In the genomic region with DNA sequence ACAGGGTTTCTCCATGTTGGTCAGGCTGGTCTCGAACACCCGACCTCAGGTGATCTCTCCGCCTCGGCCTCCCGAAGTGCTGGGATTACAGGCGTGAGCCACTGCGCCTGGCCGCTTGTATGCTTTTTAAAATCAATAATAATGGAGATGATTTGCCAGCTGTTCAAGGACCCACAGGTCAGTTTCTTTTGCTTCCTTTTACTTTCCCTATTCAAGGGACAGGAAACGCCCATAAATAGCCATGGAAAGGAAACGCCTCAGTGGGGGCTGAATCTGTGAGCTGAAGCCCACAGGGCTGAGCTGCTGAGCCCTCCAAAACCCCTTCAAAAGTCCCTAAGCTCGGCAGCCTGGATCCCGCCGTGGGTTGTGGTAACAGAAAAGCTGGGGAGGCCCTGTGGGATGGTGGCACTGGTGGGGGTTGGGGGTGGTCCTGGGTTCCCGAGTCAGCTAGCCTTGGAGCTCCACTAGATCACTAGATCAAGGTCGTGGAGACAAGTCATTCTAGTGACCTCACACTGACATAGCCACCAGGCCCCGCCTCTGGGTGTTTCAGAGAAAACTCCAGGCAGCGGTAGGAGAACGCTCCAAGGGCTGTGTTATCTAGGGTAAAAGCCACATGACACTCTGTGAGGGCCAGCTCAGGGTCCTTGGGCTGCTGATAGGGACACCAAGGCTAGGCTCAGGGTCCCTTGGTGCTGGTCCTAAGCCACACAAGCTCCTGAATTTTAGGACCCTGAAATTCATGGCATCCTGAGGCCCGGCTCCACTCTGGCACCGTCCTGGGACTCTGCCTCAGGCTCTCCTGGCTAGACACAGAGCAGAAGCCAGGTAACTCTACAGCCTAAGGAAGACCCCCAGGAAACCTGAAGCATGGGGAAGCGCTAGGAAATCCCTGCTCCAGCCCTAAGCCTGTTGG, we compare ENCODE assay signal across 1 cellular context.
TF ChIP-seq lines count a peak whose summit lies in the region.

No MANE protein-coding gene starts in this region.

TF ChIP-seq in K562, 482 proteins besides CTCF, POLR2A, EP300 and RAD21 (continued from another document and continues in another):
- TF ChIP-seq, protein P1, sequence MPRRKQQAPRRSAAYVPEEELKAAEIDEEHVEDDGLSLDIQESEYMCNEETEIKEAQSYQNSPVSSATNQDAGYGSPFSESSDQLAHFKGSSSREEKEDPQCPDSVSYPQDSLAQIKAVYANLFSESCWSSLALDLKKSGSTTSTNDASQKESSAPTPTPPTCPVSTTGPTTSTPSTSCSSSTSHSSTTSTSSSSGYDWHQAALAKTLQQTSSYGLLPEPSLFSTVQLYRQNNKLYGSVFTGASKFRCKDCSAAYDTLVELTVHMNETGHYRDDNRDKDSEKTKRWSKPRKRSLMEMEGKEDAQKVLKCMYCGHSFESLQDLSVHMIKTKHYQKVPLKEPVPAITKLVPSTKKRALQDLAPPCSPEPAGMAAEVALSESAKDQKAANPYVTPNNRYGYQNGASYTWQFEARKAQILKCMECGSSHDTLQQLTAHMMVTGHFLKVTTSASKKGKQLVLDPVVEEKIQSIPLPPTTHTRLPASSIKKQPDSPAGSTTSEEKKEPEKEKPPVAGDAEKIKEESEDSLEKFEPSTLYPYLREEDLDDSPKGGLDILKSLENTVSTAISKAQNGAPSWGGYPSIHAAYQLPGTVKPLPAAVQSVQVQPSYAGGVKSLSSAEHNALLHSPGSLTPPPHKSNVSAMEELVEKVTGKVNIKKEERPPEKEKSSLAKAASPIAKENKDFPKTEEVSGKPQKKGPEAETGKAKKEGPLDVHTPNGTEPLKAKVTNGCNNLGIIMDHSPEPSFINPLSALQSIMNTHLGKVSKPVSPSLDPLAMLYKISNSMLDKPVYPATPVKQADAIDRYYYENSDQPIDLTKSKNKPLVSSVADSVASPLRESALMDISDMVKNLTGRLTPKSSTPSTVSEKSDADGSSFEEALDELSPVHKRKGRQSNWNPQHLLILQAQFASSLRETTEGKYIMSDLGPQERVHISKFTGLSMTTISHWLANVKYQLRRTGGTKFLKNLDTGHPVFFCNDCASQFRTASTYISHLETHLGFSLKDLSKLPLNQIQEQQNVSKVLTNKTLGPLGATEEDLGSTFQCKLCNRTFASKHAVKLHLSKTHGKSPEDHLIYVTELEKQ (CRISPR knock-in tag; IDR thresholded peaks at IDR 0.05), result no peak
- TF ChIP-seq SUPT5H (IDR thresholded peaks at IDR 0.05) (peak; percentile 64; the same call in 1 of the 2 replicates), RFX5 (IDR thresholded peaks at IDR 0.05; ENCODE audit: low read depth, low read length) (no peak), CHD1 (IDR thresholded peaks at IDR 0.05; ENCODE audit: low read length) (no peak), PHF21A (IDR thresholded peaks at IDR 0.05; ENCODE audit: borderline replicate concordance, low read depth) (no peak), CBFA2T3 (IDR thresholded peaks at IDR 0.05) (peak; percentile 37; the same call in 1 of the 2 replicates), ZNF23 (CRISPR knock-in tag; IDR thresholded peaks at IDR 0.05) (no peak), KLF13 (tag; IDR thresholded peaks at IDR 0.05; ENCODE audit: borderline replicate concordance, low read depth) (no peak), FOXA1 (IDR thresholded peaks at IDR 0.05; ENCODE audit: borderline replicate concordance) (no peak), SMAD3 (CRISPR knock-in tag; conservative IDR thresholded peaks at IDR 0.05) (no peak), ARHGAP35 (IDR thresholded peaks at IDR 0.05; ENCODE audit: partially characterized antibody) (no peak), BRCA1 (IDR thresholded peaks at IDR 0.05) (no peak), BRCA1 (CRISPR knock-in tag; IDR thresholded peaks at IDR 0.05) (no peak), ETV1 (tag; conservative IDR thresholded peaks at IDR 0.05; ENCODE audit: low read depth) (peak; percentile 45), NR2C1 (IDR thresholded peaks at IDR 0.05) (peak; percentile 43), NR2C1 (tag; IDR thresholded peaks at IDR 0.05) (peak; percentile 31; the same call in 1 of the 2 replicates), BRD4 (IDR thresholded peaks at IDR 0.05) (peak; percentile 70), FOXM1 (IDR thresholded peaks at IDR 0.05; ENCODE audit: low read depth) (no peak), FOXM1 (CRISPR knock-in tag; IDR thresholded peaks at IDR 0.05; ENCODE audit: low read depth) (no peak), IFI16 (CRISPR knock-in tag; IDR thresholded peaks at IDR 0.05) (no peak), RBM22 (IDR thresholded peaks at IDR 0.05; ENCODE audit: low read depth, low read length, poor library complexity, severe bottlenecking) (no peak), ELF4 (CRISPR knock-in tag; IDR thresholded peaks at IDR 0.05) (no peak), ZNF239 (CRISPR knock-in tag; IDR thresholded peaks at IDR 0.05) (no peak), CBX2 (IDR thresholded peaks at IDR 0.05; ENCODE audit: insufficient read depth, low read length, poor library complexity, severe bottlenecking) (no peak), ZNF143 (CRISPR knock-in tag; IDR thresholded peaks at IDR 0.05) (no peak), TRIM28 (IDR thresholded peaks at IDR 0.05) (peak; percentile 44; the same call in 1 of the 2 replicates), ZNF134 (CRISPR knock-in tag; conservative IDR thresholded peaks at IDR 0.05) (no peak), TFAM (CRISPR knock-in tag; conservative IDR thresholded peaks at IDR 0.05) (no peak), TAF15 (IDR thresholded peaks at IDR 0.05; ENCODE audit: low read depth, low read length) (no peak), ELF2 (CRISPR knock-in tag; IDR thresholded peaks at IDR 0.05) (0 out of 2 replicates have a peak, but pooled peaks have one; percentile 61), SIX5 (IDR thresholded peaks at IDR 0.05; ENCODE audit: borderline replicate concordance in 1 of 2, insufficient read depth in 1 of 2, low read depth in 1 of 2, low read length in 2 of 2) (no peak), TBL1XR1 (IDR thresholded peaks at IDR 0.05; ENCODE audit: low read length in 2 of 2) (peak in 1 of 2 experiments; percentile 53; a peak in 1 of 4 replicates), ZNF699 (CRISPR knock-in tag; IDR thresholded peaks at IDR 0.05; ENCODE audit: insufficient replicate concordance) (no peak), CXXC5 (CRISPR knock-in tag; IDR thresholded peaks at IDR 0.05) (peak; percentile 20; the same call in 1 of the 2 replicates), YY1 (IDR thresholded peaks at IDR 0.05; ENCODE audit: borderline replicate concordance in 1 of 3, control insufficient read depth in 1 of 3, extremely low read depth in 1 of 3, insufficient read depth in 3 of 3, insufficient read length in 1 of 3, insufficient replicate concordance in 2 of 3, low read depth in 1 of 3, low read length in 2 of 3) (peak in 1 of 3 experiments; percentile 7), KLF1 (tag; IDR thresholded peaks at IDR 0.05) (peak; percentile 48; the same call in 1 of the 2 replicates)
- TF ChIP-seq, protein P2, sequence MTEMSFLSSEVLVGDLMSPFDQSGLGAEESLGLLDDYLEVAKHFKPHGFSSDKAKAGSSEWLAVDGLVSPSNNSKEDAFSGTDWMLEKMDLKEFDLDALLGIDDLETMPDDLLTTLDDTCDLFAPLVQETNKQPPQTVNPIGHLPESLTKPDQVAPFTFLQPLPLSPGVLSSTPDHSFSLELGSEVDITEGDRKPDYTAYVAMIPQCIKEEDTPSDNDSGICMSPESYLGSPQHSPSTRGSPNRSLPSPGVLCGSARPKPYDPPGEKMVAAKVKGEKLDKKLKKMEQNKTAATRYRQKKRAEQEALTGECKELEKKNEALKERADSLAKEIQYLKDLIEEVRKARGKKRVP (CRISPR knock-in tag; IDR thresholded peaks at IDR 0.05), result 0 out of 2 replicates have a peak, but pooled peaks have one; percentile 1
- TF ChIP-seq, protein P3, sequence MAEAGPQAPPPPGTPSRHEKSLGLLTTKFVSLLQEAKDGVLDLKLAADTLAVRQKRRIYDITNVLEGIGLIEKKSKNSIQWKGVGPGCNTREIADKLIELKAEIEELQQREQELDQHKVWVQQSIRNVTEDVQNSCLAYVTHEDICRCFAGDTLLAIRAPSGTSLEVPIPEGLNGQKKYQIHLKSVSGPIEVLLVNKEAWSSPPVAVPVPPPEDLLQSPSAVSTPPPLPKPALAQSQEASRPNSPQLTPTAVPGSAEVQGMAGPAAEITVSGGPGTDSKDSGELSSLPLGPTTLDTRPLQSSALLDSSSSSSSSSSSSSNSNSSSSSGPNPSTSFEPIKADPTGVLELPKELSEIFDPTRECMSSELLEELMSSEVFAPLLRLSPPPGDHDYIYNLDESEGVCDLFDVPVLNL (CRISPR knock-in tag; IDR thresholded peaks at IDR 0.05; ENCODE audit: low read depth), result no peak
- TF ChIP-seq, protein P4, sequence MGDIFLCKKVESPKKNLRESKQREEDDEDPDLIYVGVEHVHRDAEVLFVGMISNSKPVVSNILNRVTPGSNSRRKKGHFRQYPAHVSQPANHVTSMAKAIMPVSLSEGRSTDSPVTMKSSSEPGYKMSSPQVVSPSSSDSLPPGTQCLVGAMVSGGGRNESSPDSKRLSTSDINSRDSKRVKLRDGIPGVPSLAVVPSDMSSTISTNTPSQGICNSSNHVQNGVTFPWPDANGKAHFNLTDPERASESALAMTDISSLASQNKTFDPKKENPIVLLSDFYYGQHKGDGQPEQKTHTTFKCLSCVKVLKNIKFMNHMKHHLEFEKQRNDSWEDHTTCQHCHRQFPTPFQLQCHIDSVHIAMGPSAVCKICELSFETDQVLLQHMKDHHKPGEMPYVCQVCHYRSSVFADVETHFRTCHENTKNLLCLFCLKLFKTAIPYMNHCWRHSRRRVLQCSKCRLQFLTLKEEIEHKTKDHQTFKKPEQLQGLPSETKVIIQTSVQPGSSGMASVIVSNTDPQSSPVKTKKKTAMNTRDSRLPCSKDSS (IDR thresholded peaks at IDR 0.05; ENCODE audit: low read depth, partially characterized antibody), result no peak
- TF ChIP-seq, protein P5, sequence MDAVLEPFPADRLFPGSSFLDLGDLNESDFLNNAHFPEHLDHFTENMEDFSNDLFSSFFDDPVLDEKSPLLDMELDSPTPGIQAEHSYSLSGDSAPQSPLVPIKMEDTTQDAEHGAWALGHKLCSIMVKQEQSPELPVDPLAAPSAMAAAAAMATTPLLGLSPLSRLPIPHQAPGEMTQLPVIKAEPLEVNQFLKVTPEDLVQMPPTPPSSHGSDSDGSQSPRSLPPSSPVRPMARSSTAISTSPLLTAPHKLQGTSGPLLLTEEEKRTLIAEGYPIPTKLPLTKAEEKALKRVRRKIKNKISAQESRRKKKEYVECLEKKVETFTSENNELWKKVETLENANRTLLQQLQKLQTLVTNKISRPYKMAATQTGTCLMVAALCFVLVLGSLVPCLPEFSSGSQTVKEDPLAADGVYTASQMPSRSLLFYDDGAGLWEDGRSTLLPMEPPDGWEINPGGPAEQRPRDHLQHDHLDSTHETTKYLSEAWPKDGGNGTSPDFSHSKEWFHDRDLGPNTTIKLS (IDR thresholded peaks at IDR 0.05; ENCODE audit: borderline replicate concordance, low read depth), result peak; percentile 60; the same call in 1 of the 2 replicates
- TF ChIP-seq, protein P6, sequence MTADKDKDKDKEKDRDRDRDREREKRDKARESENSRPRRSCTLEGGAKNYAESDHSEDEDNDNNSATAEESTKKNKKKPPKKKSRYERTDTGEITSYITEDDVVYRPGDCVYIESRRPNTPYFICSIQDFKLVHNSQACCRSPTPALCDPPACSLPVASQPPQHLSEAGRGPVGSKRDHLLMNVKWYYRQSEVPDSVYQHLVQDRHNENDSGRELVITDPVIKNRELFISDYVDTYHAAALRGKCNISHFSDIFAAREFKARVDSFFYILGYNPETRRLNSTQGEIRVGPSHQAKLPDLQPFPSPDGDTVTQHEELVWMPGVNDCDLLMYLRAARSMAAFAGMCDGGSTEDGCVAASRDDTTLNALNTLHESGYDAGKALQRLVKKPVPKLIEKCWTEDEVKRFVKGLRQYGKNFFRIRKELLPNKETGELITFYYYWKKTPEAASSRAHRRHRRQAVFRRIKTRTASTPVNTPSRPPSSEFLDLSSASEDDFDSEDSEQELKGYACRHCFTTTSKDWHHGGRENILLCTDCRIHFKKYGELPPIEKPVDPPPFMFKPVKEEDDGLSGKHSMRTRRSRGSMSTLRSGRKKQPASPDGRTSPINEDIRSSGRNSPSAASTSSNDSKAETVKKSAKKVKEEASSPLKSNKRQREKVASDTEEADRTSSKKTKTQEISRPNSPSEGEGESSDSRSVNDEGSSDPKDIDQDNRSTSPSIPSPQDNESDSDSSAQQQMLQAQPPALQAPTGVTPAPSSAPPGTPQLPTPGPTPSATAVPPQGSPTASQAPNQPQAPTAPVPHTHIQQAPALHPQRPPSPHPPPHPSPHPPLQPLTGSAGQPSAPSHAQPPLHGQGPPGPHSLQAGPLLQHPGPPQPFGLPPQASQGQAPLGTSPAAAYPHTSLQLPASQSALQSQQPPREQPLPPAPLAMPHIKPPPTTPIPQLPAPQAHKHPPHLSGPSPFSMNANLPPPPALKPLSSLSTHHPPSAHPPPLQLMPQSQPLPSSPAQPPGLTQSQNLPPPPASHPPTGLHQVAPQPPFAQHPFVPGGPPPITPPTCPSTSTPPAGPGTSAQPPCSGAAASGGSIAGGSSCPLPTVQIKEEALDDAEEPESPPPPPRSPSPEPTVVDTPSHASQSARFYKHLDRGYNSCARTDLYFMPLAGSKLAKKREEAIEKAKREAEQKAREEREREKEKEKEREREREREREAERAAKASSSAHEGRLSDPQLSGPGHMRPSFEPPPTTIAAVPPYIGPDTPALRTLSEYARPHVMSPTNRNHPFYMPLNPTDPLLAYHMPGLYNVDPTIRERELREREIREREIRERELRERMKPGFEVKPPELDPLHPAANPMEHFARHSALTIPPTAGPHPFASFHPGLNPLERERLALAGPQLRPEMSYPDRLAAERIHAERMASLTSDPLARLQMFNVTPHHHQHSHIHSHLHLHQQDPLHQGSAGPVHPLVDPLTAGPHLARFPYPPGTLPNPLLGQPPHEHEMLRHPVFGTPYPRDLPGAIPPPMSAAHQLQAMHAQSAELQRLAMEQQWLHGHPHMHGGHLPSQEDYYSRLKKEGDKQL (CRISPR knock-in tag; IDR thresholded peaks at IDR 0.05; ENCODE audit: borderline replicate concordance), result no peak
- TF ChIP-seq, protein P7, sequence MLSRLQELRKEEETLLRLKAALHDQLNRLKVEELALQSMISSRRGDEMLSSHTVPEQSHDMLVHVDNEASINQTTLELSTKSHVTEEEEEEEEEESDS (CRISPR knock-in tag; IDR thresholded peaks at IDR 0.05), result no peak
